In the genomic region with DNA sequence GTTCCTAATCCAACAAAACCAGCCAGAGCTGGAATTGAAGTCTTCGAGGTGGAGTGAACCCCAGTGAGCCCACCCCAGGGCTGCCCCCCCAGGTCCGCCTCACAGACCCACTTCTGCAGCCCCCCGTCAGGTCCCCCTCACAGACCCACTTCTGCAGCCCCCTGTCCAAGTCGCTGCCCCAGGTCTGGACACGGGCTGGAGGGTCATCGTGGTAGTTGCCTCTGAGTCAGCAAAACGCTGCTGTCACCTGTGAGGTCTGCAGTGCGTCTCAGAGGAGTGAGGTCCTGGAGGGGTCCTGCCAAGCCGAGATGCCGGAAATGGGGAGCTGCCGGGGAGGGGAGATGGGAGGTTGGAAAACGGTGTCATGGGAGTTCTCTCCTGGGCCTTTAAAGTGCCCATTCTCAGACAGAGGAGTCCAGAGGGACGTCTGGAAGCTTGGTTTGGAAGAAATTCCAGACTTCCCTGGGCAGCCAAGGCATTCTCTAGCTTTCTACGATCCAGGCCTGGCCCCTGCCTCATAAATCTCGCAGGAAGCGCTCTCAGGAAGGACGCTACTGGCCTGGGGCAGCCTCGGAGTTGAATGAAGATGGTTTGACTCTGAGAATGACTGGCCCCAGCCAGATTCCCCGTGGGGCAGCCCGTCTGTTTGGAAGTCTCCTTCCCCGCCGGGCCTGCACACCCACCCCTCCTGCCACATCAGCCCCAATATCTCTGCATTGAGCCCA, we compare ENCODE assay signal across 1 cellular context.
TF ChIP-seq lines count a peak whose summit lies in the region.

No MANE protein-coding gene starts in this region.

TF ChIP-seq in SK-N-SH treated with all-trans-retinoic acid at 6 μM for 48 hours, 23 proteins besides CTCF, POLR2A, EP300 and RAD21 (continued from another document):
- TF ChIP-seq ZNF565 (CRISPR knock-in tag; conservative IDR thresholded peaks at IDR 0.05; ENCODE audit: low read depth) (no peak), PPARA (CRISPR knock-in tag; IDR thresholded peaks at IDR 0.05; ENCODE audit: borderline replicate concordance) (no peak), SNAI2 (CRISPR knock-in tag; IDR thresholded peaks at IDR 0.05) (no peak), TOX (CRISPR knock-in tag; IDR thresholded peaks at IDR 0.05; ENCODE audit: borderline replicate concordance) (no peak), CREB5 (CRISPR knock-in tag; IDR thresholded peaks at IDR 0.05; ENCODE audit: low read depth) (no peak)
